Comparison of ENCODE assay signal across 8 cellular contexts in the genomic region with DNA sequence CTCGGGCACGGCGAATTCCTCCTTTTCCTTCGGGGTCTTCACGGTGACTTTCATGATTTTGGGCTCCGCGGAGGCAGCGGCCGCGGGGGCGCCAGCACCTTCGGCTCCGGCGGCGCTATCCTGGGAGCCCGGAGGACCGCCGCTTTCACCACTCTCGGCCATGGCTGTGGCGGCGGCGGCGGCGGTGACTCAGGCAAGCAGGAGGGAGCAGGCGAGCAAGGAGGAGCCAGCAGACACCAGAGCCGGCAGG. TPM values are rescaled to one million over a fixed set of nuclear protein-coding genes. Genes with fewer than 3 reads are reported as not detected.
A peak's percentile ranks its signal among the peaks of the same experiment; 100 is the strongest.
DNase-seq lines count a peak whose midpoint lies in the region; ATAC-seq, FAIRE-seq and TF ChIP-seq lines count a peak whose summit lies in the region.

No MANE protein-coding gene starts in this region.

- TF ChIP-seq RAD21 in K562 (CRISPR knock-in tag; conservative IDR thresholded peaks at IDR 0.05 in 1 of 2, IDR thresholded peaks at IDR 0.05 in 1 of 2) = no peak

- peaks cover 16% of the 10 kb centered on the region; the same call in 1 of the 2 replicates for H4K20me1 ChIP-seq in OCI-LY7 (ENCODE audit: insufficient read depth, low read length)
- H4K20me1 ChIP-seq in K562 (replicated peaks; ENCODE audit: control insufficient read depth, insufficient read depth, low read length) = peaks cover 3% of the 10 kb centered on the region; the same call in 1 of the 2 replicates

- BruUV-seq in OCI-LY7 (replicated peaks; lab: Mats Ljungman, UMichigan) (no TSS peak), K562 (replicated peaks; lab: Mats Ljungman, UMichigan) (TSS peak; percentile 59)

- H3K4me3 ChIP-seq in OCI-LY7 (ENCODE audit: low read depth, low read length, poor library complexity, severe bottlenecking) (peak overlapping the region; percentile 89), K562 (peak overlapping the region; percentile 93)

- H3K36me3 ChIP-seq in OCI-LY7 (ENCODE audit: insufficient read depth, low read length) (peaks cover 18% of the 10 kb centered on the region), K562 (ENCODE audit: control insufficient read depth, insufficient read depth, low read length) (peaks cover 4% of the 10 kb centered on the region; the same call in 1 of the 3 replicates)

- peak overlapping the region; percentile 97 to 98 for H3K9ac ChIP-seq in K562 (ENCODE audit: insufficient read depth in 1 of 2, low read depth in 2 of 2, low read length in 2 of 2)

- peaks cover 42% of the 10 kb centered on the region for H3K4me1 ChIP-seq in OCI-LY7 (ENCODE audit: insufficient read depth, low read length, poor library complexity, severe bottlenecking)
- H3K4me1 ChIP-seq in K562 (replicated peaks in 1 of 2; ENCODE audit: control insufficient read depth in 2 of 2, insufficient read depth in 2 of 2, low read length in 2 of 2) = peaks cover 4 to 10% of the 10 kb centered on the region in 2 experiments; a peak in 4 of 5 replicates

- H3K27ac ChIP-seq in OCI-LY7 (ENCODE audit: low read depth, low read length, poor library complexity, severe bottlenecking) (peak overlapping the region; percentile 85), K562 (ENCODE audit: extremely low read depth, low read depth, low read length) (peak overlapping the region; percentile 99)

- TF ChIP-seq POLR2A in K562 (conservative IDR thresholded peaks at IDR 0.05) = no peak

- CTCF ChIA-PET in OCI-LY7 (lab: Charles Lee; ENCODE audit: unreplicated experiment) = no interaction called here
- CTCF ChIA-PET in K562 (lab: Yijun Ruan, JAX; ENCODE audit: low intra/inter-chr PET ratio) = no interaction called here

- FAIRE-seq in K562 (lab: Jason Lieb, UNC) = no peak

- DNase-seq in Right ventricle myocardium inferior (ENCODE audit: missing footprints) = no peak
- DNase-seq in cardiac septum (ENCODE audit: low spot score) = no peak
- DNase-seq in OCI-LY7 (ENCODE audit: low spot score) = no peak
- no peak for DNase-seq in K562 (ENCODE audit: extremely low read depth in 1 of 4, low spot score in 3 of 4)
- no peak for DNase-seq in left colon
- peak; percentile 28 for DNase-seq in stimulated activated CD8-positive, alpha-beta memory T cell treated with anti-CD3 and anti-CD28 coated beads, Interleukin-12 subunit alpha, Interleukin-12 subunit beta, amount 100 ng/mL, for 24 hours (ENCODE audit: extremely low read depth)
- no peak for DNase-seq in iPS-NIHi11 (ENCODE audit: low spot score)

- H3K79me2 ChIP-seq in OCI-LY7 (ENCODE audit: insufficient read depth, low read depth, low read length) (peaks cover 52% of the 10 kb centered on the region), K562 (ENCODE audit: control insufficient read depth, insufficient read depth, low read length) (peaks cover 60% of the 10 kb centered on the region)

- H3K27me3 ChIP-seq in K562 (ENCODE audit: control insufficient read depth in 2 of 2, insufficient read depth in 2 of 2, low read length in 2 of 2) = no peaks in the 10 kb centered on the region

- TF ChIP-seq CTCF in OCI-LY7 (conservative IDR thresholded peaks at IDR 0.05; ENCODE audit: low read length) = no peak
- TF ChIP-seq CTCF in K562 (IDR thresholded peaks at IDR 0.05 in 2 of 3, conservative IDR thresholded peaks at IDR 0.05 in 1 of 3; ENCODE audit: insufficient read depth in 2 of 3, low read depth in 1 of 3, low read length in 3 of 3) = no peak

- WGBS in K562 (ENCODE audit: insufficient coverage, low coverage, missing lambda C conversion rate) = 2% methylated on average over 11 of the region's 26 CpGs

- TF ChIP-seq EP300 in K562 (IDR thresholded peaks at IDR 0.05; ENCODE audit: low read length) = no peak

- H2AFZ ChIP-seq in OCI-LY7 (ENCODE audit: low read length) (peak overlapping the region; percentile 10; the same call in 1 of the 2 replicates), K562 (ENCODE audit: low read depth, low read length) (peak overlapping the region; percentile 88)

- H3K9me2 ChIP-seq in OCI-LY7 (ENCODE audit: insufficient read depth, low read length) = no peaks in the 10 kb centered on the region

- peak; percentile 77 for ATAC-seq in Right ventricle myocardium inferior
- ATAC-seq in HG02970 (IDR thresholded peaks at IDR 0.05; ENCODE audit: low FRiP score, unreplicated experiment) = peak; percentile 33
- peak; percentile 83 for ATAC-seq in K562
- peak; percentile 72 for ATAC-seq in left colon

- H3K9me3 ChIP-seq in OCI-LY7 (ENCODE audit: low read length) (no peaks in the 10 kb centered on the region), K562 (replicated peaks; ENCODE audit: control insufficient read depth, insufficient read depth, low read depth, low read length) (no peaks in the 10 kb centered on the region)

- peak overlapping the region; percentile 84 for H3K4me2 ChIP-seq in OCI-LY7 (ENCODE audit: low read length)
- H3K4me2 ChIP-seq in K562 (ENCODE audit: insufficient read depth, low read length) = peak overlapping the region; percentile 78; the same call in 1 of the 2 replicates

- no peaks in the 10 kb centered on the region for H3K9me1 ChIP-seq in K562 (ENCODE audit: control insufficient read depth, insufficient read depth, low read length)

- in situ Hi-C loops in K562 (cut with MboI) = no loop called here

- intact Hi-C loops in Right ventricle myocardium inferior (cut with DNase I) (loop anchor here (5.0 to 10.0 kb wide), 2 partner anchors 85 to 473 kb away; a partner anchor contains a TSS), cardiac septum (cut with DNase I) (loop anchor here (5.0 to 10.0 kb wide), 3 partner anchors 55 to 263 kb away; a partner anchor contains a TSS), OCI-LY7 (cut with micrococcal nuclease; ENCODE audit: unreplicated experiment) (loop anchor here (1.0 to 5.0 kb wide), 4 partner anchors 15 to 273 kb away; a partner anchor contains a TSS), K562 (cut with micrococcal nuclease) (loop anchor here (5.0 to 10.0 kb wide), 3 partner anchors 85 to 277 kb away; a partner anchor contains a TSS), left colon (cut with DNase I, micrococcal nuclease) (no loop called here)

- POLR2A ChIA-PET in OCI-LY7 (lab: Charles Lee) (interaction anchor here (0.8 to 3.5 kb wide), 11 partner anchors 11 to 273 kb away, joined by 3 to 41 read pairs (median 3); a partner anchor contains a TSS), K562 (lab: Yijun Ruan, JAX) (interaction anchor here (0.5 to 2.5 kb wide), 8 partner anchors 8 to 308 kb away, joined by 3 to 9 read pairs (median 4); no protein-coding TSS in a partner anchor)

TF ChIP-seq in K562, 482 proteins besides CTCF, POLR2A, EP300 and RAD21 (continues in another document):
- no peak for TF ChIP-seq NFRKB (IDR thresholded peaks at IDR 0.05; ENCODE audit: low read depth)
- TF ChIP-seq, protein P1, sequence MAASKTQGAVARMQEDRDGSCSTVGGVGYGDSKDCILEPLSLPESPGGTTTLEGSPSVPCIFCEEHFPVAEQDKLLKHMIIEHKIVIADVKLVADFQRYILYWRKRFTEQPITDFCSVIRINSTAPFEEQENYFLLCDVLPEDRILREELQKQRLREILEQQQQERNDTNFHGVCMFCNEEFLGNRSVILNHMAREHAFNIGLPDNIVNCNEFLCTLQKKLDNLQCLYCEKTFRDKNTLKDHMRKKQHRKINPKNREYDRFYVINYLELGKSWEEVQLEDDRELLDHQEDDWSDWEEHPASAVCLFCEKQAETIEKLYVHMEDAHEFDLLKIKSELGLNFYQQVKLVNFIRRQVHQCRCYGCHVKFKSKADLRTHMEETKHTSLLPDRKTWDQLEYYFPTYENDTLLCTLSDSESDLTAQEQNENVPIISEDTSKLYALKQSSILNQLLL (CRISPR knock-in tag; IDR thresholded peaks at IDR 0.05; ENCODE audit: borderline replicate concordance) = no peak
- TF ChIP-seq TAF1 (IDR thresholded peaks at IDR 0.05; ENCODE audit: control insufficient read depth, extremely low read depth, insufficient read depth, low read length, severe bottlenecking) = peak; percentile 12
- TF ChIP-seq, protein P2, sequence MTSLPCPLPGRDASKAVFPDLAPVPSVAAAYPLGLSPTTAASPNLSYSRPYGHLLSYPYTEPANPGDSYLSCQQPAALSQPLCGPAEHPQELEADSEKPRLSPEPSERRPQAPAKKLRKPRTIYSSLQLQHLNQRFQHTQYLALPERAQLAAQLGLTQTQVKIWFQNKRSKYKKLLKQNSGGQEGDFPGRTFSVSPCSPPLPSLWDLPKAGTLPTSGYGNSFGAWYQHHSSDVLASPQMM (CRISPR knock-in tag; IDR thresholded peaks at IDR 0.05) = no peak
- no peak for TF ChIP-seq NR2F6 (CRISPR knock-in tag; IDR thresholded peaks at IDR 0.05)
- no peak for TF ChIP-seq TEAD4 (IDR thresholded peaks at IDR 0.05; ENCODE audit: low read length)
- TF ChIP-seq TEAD4 (CRISPR knock-in tag; IDR thresholded peaks at IDR 0.05; ENCODE audit: borderline replicate concordance) = no peak
- TF ChIP-seq RB1 (IDR thresholded peaks at IDR 0.05; ENCODE audit: low read depth) = no peak
- TF ChIP-seq ZNF589 (CRISPR knock-in tag; IDR thresholded peaks at IDR 0.05; ENCODE audit: low read depth) = 0 out of 2 replicates have a peak, but pooled peaks have one; percentile 7
- no peak for TF ChIP-seq KLF1 (tag; IDR thresholded peaks at IDR 0.05)
- TF ChIP-seq HNRNPL (IDR thresholded peaks at IDR 0.05; ENCODE audit: low read depth, low read length) = 0 out of 2 replicates have a peak, but pooled peaks have one; percentile 22
- no peak for TF ChIP-seq ZKSCAN8 (CRISPR knock-in tag; IDR thresholded peaks at IDR 0.05)

RNA-seq across cellular contexts. Expression of a gene that starts 0.3 kb away (rescaled TPM):
- 78.7 TPM for total RNA-seq in Right ventricle myocardium inferior
- 107 TPM for total RNA-seq in cardiac septum
- total RNA-seq in OCI-LY7 (2014; rRNA removed; shearing (Covaris generic)) = 83.9 and 115 TPM in 2 replicates
- total RNA-seq in OCI-LY7 (2022) = 179 and 185 TPM in 2 replicates
- total RNA-seq in K562 (2011; cell fraction: chromatin; rRNA removed; ENCODE audit: low replicate concordance) = 59.9 and 96.0 TPM in 2 replicates
- 30.4 and 37.5 TPM in 2 replicates for total RNA-seq in K562 (2011; cell fraction: nucleolus; rRNA removed)
- total RNA-seq in K562 (2011; cell fraction: nucleoplasm; rRNA removed) = 49.8 and 71.2 TPM in 2 replicates
- total RNA-seq in K562 (2014; rRNA removed) = 66.0 and 87.3 TPM in 2 replicates
- total RNA-seq in K562 (2014; rRNA removed; fragmentation: Illumina TruSeq; extraction: Trizol) = 52.8 and 54.2 TPM in 2 replicates
- 41.8 and 44.4 TPM in 2 replicates for total RNA-seq in K562 (2015; rRNA removed; fragmentation: Illumina TruSeq; extraction: Trizol)
- total RNA-seq in K562 (2021) = 75.2 and 76.5 TPM in 2 replicates
- 89.4 and 120 TPM in 2 replicates for polyA plus RNA-seq in K562 (2011; rRNA removed)
- polyA plus RNA-seq in K562 (2011; cell fraction: cytosol; rRNA removed) = 61.6 and 65.4 TPM in 2 replicates
- 64.4 and 70.2 TPM in 2 replicates for polyA plus RNA-seq in K562 (2011; cell fraction: nucleus; rRNA removed)
- 48.8 and 55.3 TPM in 2 replicates for polyA plus RNA-seq in K562 (2012)
- 64.5 and 72.8 TPM in 2 replicates for polyA plus RNA-seq in K562 (2014; fragmentation: Illumina TruSeq; extraction: Trizol)
- polyA plus RNA-seq in K562 (2014; fragmentation: Nextera tagmentation; extraction: Ambion mirVana) = 10 to 100 TPM in 1 of 2 experiments, 1 to 10 TPM in 1; 7.5 to 10.2 TPM
- polyA plus RNA-seq in K562 (2014; rRNA removed) = 45.9 and 51.4 TPM in 2 replicates
- 143 and 211 TPM in 2 replicates for polyA minus RNA-seq in K562 (2011; rRNA and poly(A)+ RNA removed)
- polyA minus RNA-seq in K562 (2011; cell fraction: cytosol; rRNA and poly(A)+ RNA removed) = 75.9 and 132 TPM in 2 replicates
- 55.5 and 74.0 TPM in 2 replicates for polyA minus RNA-seq in K562 (2011; cell fraction: nucleus; rRNA and poly(A)+ RNA removed)
- 10 to 100 TPM; 78.1 to 79.2 TPM for total RNA-seq in left colon

Comparison
In these comparisons a context has a peak if more than half of its experiments do, and no peak if none do; other contexts are left out.
1. ATAC-seq: peak in every context shown above with its lines; median percentile 83 in K562; 77 in Right ventricle myocardium inferior; 72 in left colon; 33 in HG02970.
2. intact Hi-C loops: an anchor here in Right ventricle myocardium inferior (5.0 to 10.0 kb wide), cardiac septum (5.0 to 10.0 kb wide), OCI-LY7 (1.0 to 5.0 kb wide) and K562 (5.0 to 10.0 kb wide); none called in left colon.